Comparison of ENCODE assay signal across 15 cellular contexts in genomic region chr6:97462944-97463343, GRCh38.
A peak's percentile ranks its signal among the peaks of the same experiment; 100 is the strongest.
DNase-seq lines count a peak whose midpoint lies in the region; ATAC-seq lines count a peak whose summit lies in the region.
"Had no signal": no experiment of that assay in that cellular context is flagged by ENCODE, and none has a peak within 500 bp of the region (broad histone marks: within the 10 kb centered on the region; RNA-seq: fewer than 3 reads in every experiment).

No MANE protein-coding gene starts in this region.

- H4K8ac ChIP-seq in mesendoderm (ENCODE audit: low read depth, low read length) (no peak overlapping the region), neuronal stem cell (ENCODE audit: low read depth, low read length) (no peak overlapping the region)

- H3K14ac ChIP-seq in neuronal stem cell (ENCODE audit: low read length) = no peak overlapping the region

- H3K27me3 ChIP-seq in mesendoderm (ENCODE audit: insufficient read depth, low read length, poor library complexity) (no peaks in the 10 kb centered on the region), neuronal stem cell (ENCODE audit: control insufficient read depth in 3 of 3, insufficient read depth in 3 of 3, low read depth in 1 of 3, low read length in 3 of 3) (no peaks in the 10 kb centered on the region)
- H3K27me3 ChIP-seq: BE2C had no signal

- no peak for ATAC-seq in GM19351 (IDR thresholded peaks at IDR 0.05; ENCODE audit: unreplicated experiment)

- intact Hi-C loops in activated CD4-positive, alpha-beta T cell treated with anti-CD3 and anti-CD28 coated beads, Interleukin-2, amount 10 ng/mL, durations not matched to agents 24 days and 14 days (cut with micrococcal nuclease) = no loop called here

- H2AK5ac ChIP-seq in mesendoderm (ENCODE audit: low read length) (no peak overlapping the region), neuronal stem cell (ENCODE audit: low read depth, low read length) (no peak overlapping the region)

- H3K79me2 ChIP-seq in mesendoderm (ENCODE audit: control insufficient read depth, insufficient read depth, low read length) = no peaks in the 10 kb centered on the region

- WGBS in mesendoderm (ENCODE audit: extremely low coverage, insufficient coverage, low lambda C conversion rate) = no CpG with 5 or more reads among the region's 2 CpGs
- no CpG with 5 or more reads among the region's 2 CpGs for WGBS in neuronal stem cell (ENCODE audit: extremely low coverage in 2 of 2, insufficient read length in 2 of 2, insufficient replicate concordance in 1 of 2), 2 donors

- H3K23ac ChIP-seq in mesendoderm (ENCODE audit: low read length) = no peak overlapping the region
- H3K23ac ChIP-seq in neuronal stem cell (ENCODE audit: low read depth, low read length, poor library complexity) = no peak overlapping the region

- no peak overlapping the region for H3K56ac ChIP-seq in mesendoderm (ENCODE audit: low read length)

- no peak overlapping the region for H2BK12ac ChIP-seq in neuronal stem cell (ENCODE audit: low read length)

- no peaks in the 10 kb centered on the region for H3K27me3 Mint-ChIP-seq in activated CD4-positive, alpha-beta T cell treated with anti-CD3 and anti-CD28 coated beads, Interleukin-2, amount 10 ng/mL, durations not matched to agents 24 days and 14 days

- H3K4me3 ChIP-seq in mesendoderm (ENCODE audit: low read length) = no peak overlapping the region
- H3K4me3 ChIP-seq in neuronal stem cell (ENCODE audit: low read length in 2 of 2) = no peak overlapping the region

- no peak overlapping the region for H4K91ac ChIP-seq in neuronal stem cell (ENCODE audit: low read depth, low read length, poor library complexity)

- H3K27ac ChIP-seq in mesendoderm (ENCODE audit: low read depth, low read length) = no peak overlapping the region
- no peak overlapping the region for H3K27ac ChIP-seq in neuronal stem cell (replicated peaks; ENCODE audit: low read length)
- H3K27ac ChIP-seq: C4-2B had no signal

- no peaks in the 10 kb centered on the region for H3K36me3 Mint-ChIP-seq in activated CD4-positive, alpha-beta T cell treated with anti-CD3 and anti-CD28 coated beads, Interleukin-2, amount 10 ng/mL, durations not matched to agents 24 days and 14 days (ENCODE audit: low read depth)
- H3K36me3 Mint-ChIP-seq: CD4-positive, alpha-beta memory T cell had no signal

- H2BK120ac ChIP-seq in mesendoderm (ENCODE audit: low read depth, low read length) = no peak overlapping the region
- no peak overlapping the region for H2BK120ac ChIP-seq in neuronal stem cell (ENCODE audit: low read depth, low read length)

- no peak overlapping the region for H3K27ac Mint-ChIP-seq in activated CD4-positive, alpha-beta T cell treated with anti-CD3 and anti-CD28 coated beads, Interleukin-2, amount 10 ng/mL, durations not matched to agents 24 days and 14 days
- H3K27ac Mint-ChIP-seq: CD4-positive, alpha-beta memory T cell; H9 had no signal

- no peak overlapping the region for H3K4me3 Mint-ChIP-seq in activated CD4-positive, alpha-beta T cell treated with anti-CD3 and anti-CD28 coated beads, Interleukin-2, amount 10 ng/mL, durations not matched to agents 24 days and 14 days
- H3K4me3 Mint-ChIP-seq: CD4-positive, alpha-beta memory T cell; H9 had no signal

- H3K18ac ChIP-seq in mesendoderm (ENCODE audit: low read length) (no peak overlapping the region), neuronal stem cell (ENCODE audit: low read length) (no peak overlapping the region)

- peak overlapping the region; percentile 34 for H2AFZ ChIP-seq in neuronal stem cell (ENCODE audit: low read length)

- no peaks in the 10 kb centered on the region for H3K79me1 ChIP-seq in mesendoderm (ENCODE audit: low read length)
- no peaks in the 10 kb centered on the region for H3K79me1 ChIP-seq in neuronal stem cell (ENCODE audit: low read depth, low read length)

- H3K4me2 ChIP-seq in mesendoderm (ENCODE audit: low read length) (no peak overlapping the region), neuronal stem cell (ENCODE audit: insufficient read depth, low read length, poor library complexity, severe bottlenecking) (no peak overlapping the region)

- H3K36me3 ChIP-seq in mesendoderm (ENCODE audit: control insufficient read depth, insufficient read depth, low read length) (no peaks in the 10 kb centered on the region), neuronal stem cell (replicated peaks in 1 of 2; ENCODE audit: control insufficient read depth in 2 of 2, insufficient read depth in 2 of 2, low read length in 2 of 2) (no peaks in the 10 kb centered on the region)
- H3K36me3 ChIP-seq: BE2C had no signal

- no peaks in the 10 kb centered on the region for H3K9me3 ChIP-seq in neuronal stem cell (replicated peaks in 1 of 2; ENCODE audit: control insufficient read depth in 2 of 2, insufficient read depth in 1 of 2, low read depth in 1 of 2, low read length in 2 of 2)
- H3K9me3 ChIP-seq: BE2C had no signal

- H3K4me1 Mint-ChIP-seq in activated CD4-positive, alpha-beta T cell treated with anti-CD3 and anti-CD28 coated beads, Interleukin-2, amount 10 ng/mL, durations not matched to agents 24 days and 14 days = no peaks in the 10 kb centered on the region
- H3K4me1 Mint-ChIP-seq: CD4-positive, alpha-beta memory T cell had no signal

- H2BK5ac ChIP-seq in mesendoderm (ENCODE audit: low read length) (no peak overlapping the region), neuronal stem cell (ENCODE audit: low read length) (no peak overlapping the region)

- peaks cover 2% of the 10 kb centered on the region for H3K4me1 ChIP-seq in mesendoderm (ENCODE audit: control insufficient read depth, low read depth, low read length)
- H3K4me1 ChIP-seq in neuronal stem cell (ENCODE audit: control insufficient read depth in 2 of 2, insufficient read depth in 1 of 2, low read depth in 1 of 2, low read length in 2 of 2) = peaks cover 5 to 15% of the 10 kb centered on the region in 2 donors
- H3K4me1 ChIP-seq: BE2C had no signal

- no peak overlapping the region for H4K5ac ChIP-seq in mesendoderm (ENCODE audit: low read length)

- DNase-seq in COR-L47 (lab: John Stamatoyannopoulos, UW) (peak; percentile 40), NCI-H2227 (lab: John Stamatoyannopoulos, UW; ENCODE audit: unreplicated experiment) (peak; percentile 56), mesendoderm (peak; percentile 51), neuronal stem cell (ENCODE audit: low spot score) (no peak)
- DNase-seq in activated CD4-positive, alpha-beta T cell treated with anti-CD3 and anti-CD28 coated beads, Interleukin-2, amount 10 ng/mL, durations not matched to agents 24 days and 14 days = no peak
- DNase-seq in stimulated activated naive CD4-positive, alpha-beta T cell treated with Interleukin-2 at 50 U/mL for 16 hours (lab: John Stamatoyannopoulos, UW) = no peak
- DNase-seq: BE2C; CD4-positive, alpha-beta memory T cell; DMS153; DMS79 treated with DMSO at 0.1 percent for 48 hours; EL; GOT3; H9 had no signal

- no peak overlapping the region for H3K4ac ChIP-seq in mesendoderm (ENCODE audit: low read depth, low read length)
- H3K4ac ChIP-seq in neuronal stem cell (ENCODE audit: low read length) = no peak overlapping the region

- no peaks in the 10 kb centered on the region for H3K9me3 Mint-ChIP-seq in activated CD4-positive, alpha-beta T cell treated with anti-CD3 and anti-CD28 coated beads, Interleukin-2, amount 10 ng/mL, durations not matched to agents 24 days and 14 days
- H3K9me3 Mint-ChIP-seq: CD4-positive, alpha-beta memory T cell; H9 had no signal

- no peak overlapping the region for H2BK15ac ChIP-seq in mesendoderm (replicated peaks; ENCODE audit: low read depth)
- H2BK15ac ChIP-seq in neuronal stem cell (ENCODE audit: low read length) = no peak overlapping the region

- H3K9ac ChIP-seq in mesendoderm (ENCODE audit: low read length) = no peak overlapping the region
- no peak overlapping the region for H3K9ac ChIP-seq in neuronal stem cell (ENCODE audit: low read depth, low read length, poor library complexity)

Comparison
In these comparisons a context has a peak if more than half of its experiments do, and no peak if none do; other contexts are left out.
1. DNase-seq: peak in COR-L47 (single experiment), NCI-H2227 (single experiment) and mesendoderm (single experiment); none in neuronal stem cell (single experiment), activated CD4-positive, alpha-beta T cell treated with anti-CD3 and anti-CD28 coated beads, Interleukin-2, amount 10 ng/mL, durations not matched to agents 24 days and 14 days (single experiment) and stimulated activated naive CD4-positive, alpha-beta T cell treated with Interleukin-2 at 50 U/mL for 16 hours (single experiment).